In the genomic region with DNA sequence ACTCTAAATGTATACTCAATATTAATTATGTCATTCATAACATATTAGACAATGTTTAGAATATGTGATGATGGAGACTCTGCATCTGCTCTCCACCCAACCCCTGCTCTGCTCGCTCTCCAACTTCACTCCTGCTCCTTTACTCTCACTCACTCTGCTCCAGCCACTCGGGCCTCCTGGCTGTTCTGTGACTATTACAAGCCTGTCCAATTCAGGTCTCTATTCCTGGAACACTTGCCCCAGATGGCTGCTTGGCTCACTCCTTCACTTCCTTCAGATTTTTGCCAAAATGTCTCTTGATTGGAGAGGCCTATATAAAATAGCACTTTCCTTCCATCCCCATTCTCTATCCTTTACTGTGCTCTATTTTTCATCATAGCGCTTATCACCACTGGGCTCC, we compare ENCODE assay signal across 19 cellular contexts.
"Had no signal": no experiment of that assay in that cellular context is flagged by ENCODE, and none has a peak within 500 bp of the region (broad histone marks: within the 10 kb centered on the region; RNA-seq: fewer than 3 reads in every experiment).

No MANE protein-coding gene starts in this region.

- H3K36me3 ChIP-seq: esophagus squamous epithelium, prostate gland, upper lobe of left lung had no signal

- H3K27ac ChIP-seq: esophagus squamous epithelium, hepatocyte, prostate gland, stomach, testis, upper lobe of left lung had no signal

- DNase-seq: activated CD4-positive, alpha-beta T cell treated with anti-CD3 and anti-CD28 coated beads, Interleukin-2, amount 10 ng/mL, durations not matched to agents 24 days and 14 days; activated CD8-positive, alpha-beta T cell treated with anti-CD3 and anti-CD28 coated beads, Interleukin-2, amount 10 ng/mL, durations not matched to agents 7 days and 5 days; activated naive CD4-positive, alpha-beta T cell treated with anti-CD3 and anti-CD28 coated beads, Interleukin-2, amount 10 ng/mL, durations not matched to agents 7 days and 5 days; activated naive CD8-positive, alpha-beta T cell treated with anti-CD3 and anti-CD28 coated beads, Interleukin-2, amount 50 U/mL, for 24 hours; activated T-cell treated with anti-CD3 and anti-CD28 coated beads, Interleukin-2, amount 50 U/mL, for 4 hours; effector memory CD8-positive, alpha-beta T cell; esophagus squamous epithelium; left colon; midbrain; stimulated activated CD4-positive, alpha-beta T cell treated with anti-CD3 and anti-CD28 coated beads, Interleukin-4, amount 100 ng/mL, for 1 hour; stomach; testis; upper lobe of left lung had no signal

- H3K9me3 ChIP-seq: esophagus squamous epithelium, prostate gland, stomach, testis, upper lobe of left lung had no signal

- H3K27me3 Mint-ChIP-seq: activated CD4-positive, alpha-beta T cell treated with anti-CD3 and anti-CD28 coated beads, Interleukin-2, amount 10 ng/mL, durations not matched to agents 24 days and 14 days; activated naive CD4-positive, alpha-beta T cell treated with anti-CD3 and anti-CD28 coated beads, Interleukin-2, amount 10 ng/mL, durations not matched to agents 7 days and 5 days; activated naive CD8-positive, alpha-beta T cell treated with anti-CD3 and anti-CD28 coated beads, Interleukin-2, amount 50 U/mL, for 24 hours; dendritic cell treated with granulocyte-macrophage colony-stimulating factor and Interleukin-4, amounts not matched to agents 40 ng/mL and 50 ng/mL, for 4 days; effector memory CD8-positive, alpha-beta T cell had no signal

- ATAC-seq: activated CD8-positive, alpha-beta T cell treated with anti-CD3 and anti-CD28 coated beads, Interleukin-2, amount 10 ng/mL, durations not matched to agents 7 days and 5 days; activated naive CD8-positive, alpha-beta T cell treated with anti-CD3 and anti-CD28 coated beads, Interleukin-2, amount 50 U/mL, for 24 hours; activated T-cell treated with anti-CD3 and anti-CD28 coated beads, Interleukin-2, amount 50 U/mL, for 4 hours; effector memory CD8-positive, alpha-beta T cell; sciatic nerve had no signal

- H3K4me3 ChIP-seq: esophagus squamous epithelium, hepatocyte, prostate gland, smooth muscle cell, stomach, testis, upper lobe of left lung had no signal

- H3K4me1 Mint-ChIP-seq: activated naive CD4-positive, alpha-beta T cell treated with anti-CD3 and anti-CD28 coated beads, Interleukin-2, amount 10 ng/mL, durations not matched to agents 7 days and 5 days; activated naive CD8-positive, alpha-beta T cell treated with anti-CD3 and anti-CD28 coated beads, Interleukin-2, amount 50 U/mL, for 24 hours had no signal

- H3K4me3 Mint-ChIP-seq: activated CD4-positive, alpha-beta T cell treated with anti-CD3 and anti-CD28 coated beads, Interleukin-2, amount 10 ng/mL, durations not matched to agents 24 days and 14 days; activated CD8-positive, alpha-beta T cell treated with anti-CD3 and anti-CD28 coated beads, Interleukin-2, amount 10 ng/mL, durations not matched to agents 7 days and 5 days; activated naive CD4-positive, alpha-beta T cell treated with anti-CD3 and anti-CD28 coated beads, Interleukin-2, amount 10 ng/mL, durations not matched to agents 7 days and 5 days; activated naive CD8-positive, alpha-beta T cell treated with anti-CD3 and anti-CD28 coated beads, Interleukin-2, amount 50 U/mL, for 24 hours; activated T-cell treated with anti-CD3 and anti-CD28 coated beads, Interleukin-2, amount 50 U/mL, for 4 hours; dendritic cell treated with granulocyte-macrophage colony-stimulating factor and Interleukin-4, amounts not matched to agents 40 ng/mL and 50 ng/mL, for 4 days; effector memory CD8-positive, alpha-beta T cell; T-helper 2 cell treated with Interferon-gamma antibody and Interleukin-4, amounts not matched to agents 5 μg/mL and 100 μg/mL, for 36 hours had no signal

- H3K27ac Mint-ChIP-seq: activated CD4-positive, alpha-beta T cell treated with anti-CD3 and anti-CD28 coated beads, Interleukin-2, amount 10 ng/mL, durations not matched to agents 24 days and 14 days; activated CD8-positive, alpha-beta T cell treated with anti-CD3 and anti-CD28 coated beads, Interleukin-2, amount 10 ng/mL, durations not matched to agents 7 days and 5 days; activated naive CD4-positive, alpha-beta T cell treated with anti-CD3 and anti-CD28 coated beads, Interleukin-2, amount 10 ng/mL, durations not matched to agents 7 days and 5 days; activated naive CD8-positive, alpha-beta T cell treated with anti-CD3 and anti-CD28 coated beads, Interleukin-2, amount 50 U/mL, for 24 hours; dendritic cell treated with granulocyte-macrophage colony-stimulating factor and Interleukin-4, amounts not matched to agents 40 ng/mL and 50 ng/mL, for 4 days; T-helper 2 cell treated with Interferon-gamma antibody and Interleukin-4, amounts not matched to agents 5 μg/mL and 100 μg/mL, for 36 hours had no signal

- H3K27me3 ChIP-seq: esophagus squamous epithelium, hepatocyte, stomach, testis, upper lobe of left lung had no signal

- H3K9me3 Mint-ChIP-seq: activated CD4-positive, alpha-beta T cell treated with anti-CD3 and anti-CD28 coated beads, Interleukin-2, amount 10 ng/mL, durations not matched to agents 24 days and 14 days; activated naive CD4-positive, alpha-beta T cell treated with anti-CD3 and anti-CD28 coated beads, Interleukin-2, amount 10 ng/mL, durations not matched to agents 7 days and 5 days; activated naive CD8-positive, alpha-beta T cell treated with anti-CD3 and anti-CD28 coated beads, Interleukin-2, amount 50 U/mL, for 24 hours; activated T-cell treated with anti-CD3 and anti-CD28 coated beads, Interleukin-2, amount 50 U/mL, for 4 hours; dendritic cell treated with granulocyte-macrophage colony-stimulating factor and Interleukin-4, amounts not matched to agents 40 ng/mL and 50 ng/mL, for 4 days; effector memory CD8-positive, alpha-beta T cell; T-helper 2 cell treated with Interferon-gamma antibody and Interleukin-4, amounts not matched to agents 5 μg/mL and 100 μg/mL, for 36 hours had no signal

- H3K4me1 ChIP-seq: esophagus squamous epithelium, prostate gland, stomach, testis, upper lobe of left lung had no signal
